In the genomic region with DNA sequence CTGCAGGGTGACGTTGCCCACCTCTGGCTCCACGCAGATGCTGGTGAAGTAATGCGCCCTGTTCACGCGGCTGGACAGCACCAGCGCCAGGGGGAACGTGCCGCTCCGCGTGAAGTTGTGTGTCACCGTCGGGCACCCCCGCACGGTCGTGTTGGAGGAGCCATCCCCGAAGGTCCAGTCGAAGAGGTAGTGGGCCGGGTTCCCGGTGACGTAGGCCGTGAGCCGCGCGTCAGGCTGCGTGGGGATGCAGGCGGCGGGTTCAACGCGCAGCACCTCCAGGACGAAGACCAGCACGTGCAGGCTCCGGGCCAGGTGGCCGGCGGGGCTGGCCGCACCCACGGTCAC, we compare ENCODE assay signal across 8 cellular contexts. TPM values are rescaled to one million over a fixed set of nuclear protein-coding genes. Genes with fewer than 3 reads are reported as not detected.
DNase-seq lines count a peak whose midpoint lies in the region; ATAC-seq and TF ChIP-seq lines count a peak whose summit lies in the region.
"Not testable (repeated sequence)": the region's sequence is repeated elsewhere in the genome, so short reads cannot be mapped to it uniquely, and the experiment has no call there.
"Had no signal": no experiment of that assay in that cellular context is flagged by ENCODE, and none has a peak within 500 bp of the region (broad histone marks: within the 10 kb centered on the region; RNA-seq: fewer than 3 reads in every experiment).

No MANE protein-coding gene starts in this region.

- not testable (repeated sequence) for H3K9me3 Mint-ChIP-seq in stimulated activated memory B cell treated with anti-CD40 and anti-IgM and Interleukin-4, amounts not matched to agents 10 μg/mL and 1 μg/mL and 100 μg/mL, for 72 hours

- peak; percentile 14 for ATAC-seq in esophagus mucosa
- peak; percentile 7 for ATAC-seq in Right ventricle myocardium superior (ENCODE audit: poor library complexity)
- peak; percentile 22 to 25 for ATAC-seq in right cardiac atrium
- peak; percentile 9 for ATAC-seq in left lobe of liver
- ATAC-seq in psoas muscle: peak in 3 of 4 donors; percentile 15 to 46 (median 31)
- ATAC-seq in stimulated activated memory B cell treated with anti-CD40 and anti-IgM and Interleukin-4, amounts not matched to agents 10 μg/mL and 1 μg/mL and 100 μg/mL, for 72 hours: peak; percentile 27
- ATAC-seq in upper lobe of right lung: peak; percentile 14

- H3K4me3 Mint-ChIP-seq in stimulated activated memory B cell treated with anti-CD40 and anti-IgM and Interleukin-4, amounts not matched to agents 10 μg/mL and 1 μg/mL and 100 μg/mL, for 72 hours: not testable (repeated sequence)

- not testable (repeated sequence) for H3K27ac Mint-ChIP-seq in stimulated activated memory B cell treated with anti-CD40 and anti-IgM and Interleukin-4, amounts not matched to agents 10 μg/mL and 1 μg/mL and 100 μg/mL, for 72 hours

- H3K4me1 Mint-ChIP-seq in stimulated activated memory B cell treated with anti-CD40 and anti-IgM and Interleukin-4, amounts not matched to agents 10 μg/mL and 1 μg/mL and 100 μg/mL, for 72 hours: not testable (repeated sequence)

- not testable (repeated sequence) for H3K27ac ChIP-seq in right cardiac atrium (ENCODE audit: low read length); upper lobe of right lung
- peak overlapping the region; percentile 16 for H3K27ac ChIP-seq in psoas muscle

- WGBS in right cardiac atrium: 96% methylated on average over 36 of the region's 36 CpGs
- 93 to 94% (median 93%) methylated on average over 34 to 36 of the region's 36 CpGs for WGBS in psoas muscle, 3 donors

- H3K4me1 ChIP-seq in right cardiac atrium (ENCODE audit: control insufficient read depth, insufficient read depth, low read length); psoas muscle; upper lobe of right lung: not testable (repeated sequence)

- intact Hi-C loops in Right ventricle myocardium superior (cut with DNase I); right cardiac atrium (cut with DNase I); psoas muscle (cut with DNase I); upper lobe of right lung (cut with DNase I): not testable (repeated sequence)

- peaks cover 0 to 73% of the 10 kb centered on the region in 2 donors for H3K36me3 ChIP-seq in psoas muscle (ENCODE audit: insufficient read depth in 1 of 2, low read depth in 1 of 2)
- peaks cover 39% of the 10 kb centered on the region for H3K36me3 ChIP-seq in upper lobe of right lung

- DNase-seq in Right ventricle myocardium superior; left lobe of liver (ENCODE audit: low spot score); psoas muscle; upper lobe of right lung: not testable (repeated sequence)
- peak in 2 of 3 donors; percentile 18 to 66 for DNase-seq in right cardiac atrium

- not testable (repeated sequence) for H3K27me3 Mint-ChIP-seq in stimulated activated memory B cell treated with anti-CD40 and anti-IgM and Interleukin-4, amounts not matched to agents 10 μg/mL and 1 μg/mL and 100 μg/mL, for 72 hours

- not testable (repeated sequence) for TF ChIP-seq CTCF in psoas muscle (IDR thresholded peaks at IDR 0.05); upper lobe of right lung (IDR thresholded peaks at IDR 0.05)

- H3K36me3 Mint-ChIP-seq in stimulated activated memory B cell treated with anti-CD40 and anti-IgM and Interleukin-4, amounts not matched to agents 10 μg/mL and 1 μg/mL and 100 μg/mL, for 72 hours: peaks cover 22% of the 10 kb centered on the region

- H3K27me3 ChIP-seq in right cardiac atrium (ENCODE audit: control insufficient read depth, insufficient read depth); psoas muscle (ENCODE audit: insufficient read depth in 3 of 3, low read length in 2 of 3); upper lobe of right lung: not testable (repeated sequence)

- H3K9me3 ChIP-seq in right cardiac atrium (ENCODE audit: control insufficient read depth, low read length); psoas muscle; upper lobe of right lung: not testable (repeated sequence)

- not testable (repeated sequence) for H3K4me3 ChIP-seq in right cardiac atrium (ENCODE audit: low read length); psoas muscle; upper lobe of right lung

RNA-seq across cellular contexts. Expression of gene PKD1, which starts 24.7 kb away (rescaled TPM):
- 34.8 TPM for total RNA-seq in esophagus mucosa
- 82.8 TPM for total RNA-seq in Right ventricle myocardium superior
- total RNA-seq in right cardiac atrium: 100 to 1,000 TPM in 2 of 4 donors, 10 to 100 TPM in 2; 95.9 to 111 (median 99.1) TPM
- 98.4 TPM for polyA plus RNA-seq in right cardiac atrium
- 65.0 TPM for total RNA-seq in left lobe of liver
- total RNA-seq in psoas muscle: 100 to 1,000 TPM in 1 of 4 donors, 10 to 100 TPM in 3; 59.1 to 123 (median 86.0) TPM
- polyA plus RNA-seq in psoas muscle: 10 to 100 TPM; 33.9 to 93.3 (median 58.4) TPM
- total RNA-seq in upper lobe of right lung: 84.8 TPM

RNA-seq across cellular contexts. Expression of gene RAB26, which starts 37.4 kb away (rescaled TPM):
- 6.0 TPM for total RNA-seq in esophagus mucosa
- total RNA-seq in Right ventricle myocardium superior: 0.43 TPM
- total RNA-seq in right cardiac atrium: under 1 TPM in 3 of 4 donors, not detected in 1; 0.24 to 0.89 (median 0.88) TPM
- 0.95 TPM for polyA plus RNA-seq in right cardiac atrium
- 10.2 TPM for total RNA-seq in left lobe of liver
- total RNA-seq in psoas muscle: 1 to 10 TPM in 1 of 4 donors, under 1 TPM in 3; 0.32 to 1.7 (median 0.83) TPM
- polyA plus RNA-seq in psoas muscle: under 1 TPM; 0.17 to 0.31 (median 0.21) TPM
- 0.67 TPM for total RNA-seq in upper lobe of right lung
- total RNA-seq: A172 had no signal

RNA-seq across cellular contexts. Expression of gene TRAF7, which starts 44.6 kb away (rescaled TPM):
- total RNA-seq in esophagus mucosa: 96.6 TPM
- total RNA-seq in Right ventricle myocardium superior: 23.4 TPM
- 10 to 100 TPM; 26.1 to 39.2 (median 33.0) TPM for total RNA-seq in right cardiac atrium
- polyA plus RNA-seq in right cardiac atrium: 17.7 TPM
- total RNA-seq in left lobe of liver: 44.2 TPM
- total RNA-seq in psoas muscle: 10 to 100 TPM; 15.6 to 47.5 (median 38.9) TPM
- 10 to 100 TPM; 20.8 to 39.1 (median 27.3) TPM for polyA plus RNA-seq in psoas muscle
- total RNA-seq in upper lobe of right lung: 64.3 TPM
